In genomic region chr9:131393622-131394463, GRCh38 we compare ENCODE assay signal across 1 cellular context.
TF ChIP-seq lines count a peak whose summit lies in the region.

PRRC2B (plus strand) TSS chr9:131394086; CDS start chr9:131430145, 36,059 bp downstream.

TF ChIP-seq in GM23338, 12 proteins besides CTCF, POLR2A, EP300 and RAD21 (continued from another document):
- TF ChIP-seq, protein P1, sequence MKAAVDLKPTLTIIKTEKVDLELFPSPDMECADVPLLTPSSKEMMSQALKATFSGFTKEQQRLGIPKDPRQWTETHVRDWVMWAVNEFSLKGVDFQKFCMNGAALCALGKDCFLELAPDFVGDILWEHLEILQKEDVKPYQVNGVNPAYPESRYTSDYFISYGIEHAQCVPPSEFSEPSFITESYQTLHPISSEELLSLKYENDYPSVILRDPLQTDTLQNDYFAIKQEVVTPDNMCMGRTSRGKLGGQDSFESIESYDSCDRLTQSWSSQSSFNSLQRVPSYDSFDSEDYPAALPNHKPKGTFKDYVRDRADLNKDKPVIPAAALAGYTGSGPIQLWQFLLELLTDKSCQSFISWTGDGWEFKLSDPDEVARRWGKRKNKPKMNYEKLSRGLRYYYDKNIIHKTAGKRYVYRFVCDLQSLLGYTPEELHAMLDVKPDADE (IDR thresholded peaks at IDR 0.05), result no peak
- TF ChIP-seq CREB1 (CRISPR knock-in tag; IDR thresholded peaks at IDR 0.05; ENCODE audit: low read depth), result 0 out of 2 replicates have a peak, but pooled peaks have one; percentile 65
- no peak for TF ChIP-seq EZH2phosphoT487 (IDR thresholded peaks at IDR 0.05; ENCODE audit: unreplicated experiment)
- TF ChIP-seq POLR2AphosphoS5 (IDR thresholded peaks at IDR 0.05; ENCODE audit: low read depth), result peak; percentile 43; the same call in 1 of the 2 replicates
- no peak for TF ChIP-seq ZNF114 (CRISPR knock-in tag; IDR thresholded peaks at IDR 0.05)
TF ChIP-seq in GM23338: peak in this region for 2.
